ENCODE assay signal across 1 cellular context in genomic region chr19:6516018-6516658, GRCh38.
TF ChIP-seq lines count a peak whose summit lies in the region.

No MANE protein-coding gene starts in this region.

TF ChIP-seq in GM12878, 131 proteins besides CTCF, POLR2A, EP300 and RAD21 (continued from another document and continues in another):
- TF ChIP-seq PRDM15 (CRISPR knock-in tag; IDR thresholded peaks at IDR 0.05) (no peak), NR2F1 (conservative IDR thresholded peaks at IDR 0.05) (no peak), SREBF1 (IDR thresholded peaks at IDR 0.05; ENCODE audit: low read length) (no peak), RAD51 (IDR thresholded peaks at IDR 0.05) (no peak), POLR2AphosphoS5 (IDR thresholded peaks at IDR 0.05; ENCODE audit: low read length) (peak; percentile 73), HDAC2 (IDR thresholded peaks at IDR 0.05) (no peak), YY1 (IDR thresholded peaks at IDR 0.05; ENCODE audit: low read depth, low read length) (no peak), JUND (IDR thresholded peaks at IDR 0.05; ENCODE audit: low read depth, low read length) (no peak), SMAD5 (IDR thresholded peaks at IDR 0.05; ENCODE audit: low read depth) (no peak), LARP7 (IDR thresholded peaks at IDR 0.05) (no peak), MXI1 (IDR thresholded peaks at IDR 0.05; ENCODE audit: low read depth, low read length) (peak; percentile 25; the same call in 1 of the 2 replicates), SP1 (IDR thresholded peaks at IDR 0.05; ENCODE audit: low read depth, low read length) (peak; percentile 65), NR2C1 (IDR thresholded peaks at IDR 0.05) (no peak), FOS (IDR thresholded peaks at IDR 0.05; ENCODE audit: borderline replicate concordance, extremely low read depth, insufficient read length) (no peak), TARDBP (IDR thresholded peaks at IDR 0.05; ENCODE audit: borderline replicate concordance) (no peak), SREBF2 (IDR thresholded peaks at IDR 0.05; ENCODE audit: low read length) (no peak), ZNF384 (IDR thresholded peaks at IDR 0.05; ENCODE audit: borderline replicate concordance, low read depth, low read length) (no peak), USF1 (IDR thresholded peaks at IDR 0.05; ENCODE audit: borderline replicate concordance, extremely low read length, insufficient read depth, low read depth, low read length) (no peak), POLR2AphosphoS2 (IDR thresholded peaks at IDR 0.05; ENCODE audit: low read depth, low read length) (no peak), SMARCA5 (IDR thresholded peaks at IDR 0.05) (no peak; the same call in 1 of the 2 replicates), HDGF (IDR thresholded peaks at IDR 0.05) (peak; percentile 99), CEBPZ (IDR thresholded peaks at IDR 0.05; ENCODE audit: low read depth, low read length) (no peak), FOXK2 (IDR thresholded peaks at IDR 0.05) (no peak), ZNF592 (IDR thresholded peaks at IDR 0.05) (no peak), ZNF207 (IDR thresholded peaks at IDR 0.05; ENCODE audit: borderline replicate concordance) (no peak), SIX5 (IDR thresholded peaks at IDR 0.05; ENCODE audit: low read depth, low read length, severe bottlenecking) (no peak), BCLAF1 (IDR thresholded peaks at IDR 0.05) (no peak), PKNOX1 (IDR thresholded peaks at IDR 0.05) (peak; percentile 97), KAT2A (conservative IDR thresholded peaks at IDR 0.05; ENCODE audit: control insufficient read depth, low read depth, low read length) (no peak), ZNF24 (IDR thresholded peaks at IDR 0.05) (no peak), TCF12 (IDR thresholded peaks at IDR 0.05; ENCODE audit: low read depth, low read length) (no peak), CBX3 (IDR thresholded peaks at IDR 0.05; ENCODE audit: borderline replicate concordance, low read depth) (no peak), HDAC6 (IDR thresholded peaks at IDR 0.05; ENCODE audit: unreplicated experiment) (no peak), IKZF2 (IDR thresholded peaks at IDR 0.05) (peak; percentile 21 to 61; a peak in 3 of 4 replicates)
- TF ChIP-seq, protein P1, sequence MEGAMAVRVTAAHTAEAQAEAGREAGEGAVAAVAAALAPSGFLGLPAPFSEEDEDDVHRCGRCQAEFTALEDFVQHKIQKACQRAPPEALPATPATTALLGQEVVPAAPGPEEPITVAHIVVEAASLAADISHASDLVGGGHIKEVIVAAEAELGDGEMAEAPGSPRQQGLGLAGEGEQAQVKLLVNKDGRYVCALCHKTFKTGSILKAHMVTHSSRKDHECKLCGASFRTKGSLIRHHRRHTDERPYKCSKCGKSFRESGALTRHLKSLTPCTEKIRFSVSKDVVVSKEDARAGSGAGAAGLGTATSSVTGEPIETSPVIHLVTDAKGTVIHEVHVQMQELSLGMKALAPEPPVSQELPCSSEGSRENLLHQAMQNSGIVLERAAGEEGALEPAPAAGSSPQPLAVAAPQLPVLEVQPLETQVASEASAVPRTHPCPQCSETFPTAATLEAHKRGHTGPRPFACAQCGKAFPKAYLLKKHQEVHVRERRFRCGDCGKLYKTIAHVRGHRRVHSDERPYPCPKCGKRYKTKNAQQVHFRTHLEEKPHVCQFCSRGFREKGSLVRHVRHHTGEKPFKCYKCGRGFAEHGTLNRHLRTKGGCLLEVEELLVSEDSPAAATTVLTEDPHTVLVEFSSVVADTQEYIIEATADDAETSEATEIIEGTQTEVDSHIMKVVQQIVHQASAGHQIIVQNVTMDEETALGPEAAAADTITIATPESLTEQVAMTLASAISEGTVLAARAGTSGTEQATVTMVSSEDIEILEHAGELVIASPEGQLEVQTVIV (IDR thresholded peaks at IDR 0.05; ENCODE audit: borderline replicate concordance, partially characterized antibody) = peak; percentile 12
- TF ChIP-seq, protein P2, sequence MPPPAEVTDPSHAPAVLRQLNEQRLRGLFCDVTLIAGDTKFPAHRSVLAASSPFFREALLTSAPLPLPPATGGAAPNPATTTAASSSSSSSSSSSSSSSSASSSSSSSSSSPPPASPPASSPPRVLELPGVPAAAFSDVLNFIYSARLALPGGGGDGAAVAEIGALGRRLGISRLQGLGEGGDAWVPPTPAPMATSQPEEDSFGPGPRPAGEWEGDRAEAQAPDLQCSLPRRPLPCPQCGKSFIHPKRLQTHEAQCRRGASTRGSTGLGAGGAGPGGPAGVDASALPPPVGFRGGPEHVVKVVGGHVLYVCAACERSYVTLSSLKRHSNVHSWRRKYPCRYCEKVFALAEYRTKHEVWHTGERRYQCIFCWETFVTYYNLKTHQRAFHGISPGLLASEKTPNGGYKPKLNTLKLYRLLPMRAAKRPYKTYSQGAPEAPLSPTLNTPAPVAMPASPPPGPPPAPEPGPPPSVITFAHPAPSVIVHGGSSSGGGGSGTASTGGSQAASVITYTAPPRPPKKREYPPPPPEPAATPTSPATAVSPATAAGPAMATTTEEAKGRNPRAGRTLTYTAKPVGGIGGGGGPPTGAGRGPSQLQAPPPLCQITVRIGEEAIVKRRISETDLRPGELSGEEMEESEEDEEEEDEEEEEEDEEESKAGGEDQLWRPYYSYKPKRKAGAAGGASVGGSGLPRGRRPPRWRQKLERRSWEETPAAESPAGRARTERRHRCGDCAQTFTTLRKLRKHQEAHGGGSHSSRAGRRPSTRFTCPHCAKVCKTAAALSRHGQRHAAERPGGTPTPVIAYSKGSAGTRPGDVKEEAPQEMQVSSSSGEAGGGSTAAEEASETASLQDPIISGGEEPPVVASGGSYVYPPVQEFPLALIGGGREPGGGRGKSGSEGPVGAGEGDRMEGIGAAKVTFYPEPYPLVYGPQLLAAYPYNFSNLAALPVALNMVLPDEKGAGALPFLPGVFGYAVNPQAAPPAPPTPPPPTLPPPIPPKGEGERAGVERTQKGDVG (CRISPR knock-in tag; IDR thresholded peaks at IDR 0.05) = no peak
